ENCODE assay signal across 17 cellular contexts in the genomic region with DNA sequence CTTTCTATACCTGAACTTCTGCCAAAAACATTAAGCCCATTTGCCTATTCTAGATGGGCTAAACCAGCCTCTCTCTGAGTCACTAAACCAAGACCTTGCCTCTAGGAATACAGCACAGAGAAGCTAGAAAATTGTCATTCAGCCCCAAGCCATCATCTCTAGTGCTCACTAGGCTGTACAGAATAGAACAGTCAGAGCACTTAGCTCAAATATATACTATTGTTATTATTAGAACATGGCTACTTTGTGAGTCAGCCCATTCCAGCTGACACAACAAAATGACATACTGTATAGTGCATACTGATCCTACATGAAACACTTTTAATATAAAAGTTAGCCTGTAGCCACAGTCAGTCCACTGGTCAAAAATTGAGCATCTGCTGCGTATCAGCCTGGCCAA.
"Had no signal": no experiment of that assay in that cellular context is flagged by ENCODE, and none has a peak within 500 bp of the region (broad histone marks: within the 10 kb centered on the region; RNA-seq: fewer than 3 reads in every experiment).

No MANE protein-coding gene starts in this region.

- H3K27me3 ChIP-seq: ascending aorta, SJSA1, spleen, transverse colon had no signal

- H3K9ac ChIP-seq: parathyroid adenoma had no signal

- DNase-seq: activated CD4-positive, CD25-positive, alpha-beta regulatory T cell treated with anti-CD3 and anti-CD28 coated beads, Interleukin-2, amount 50 U/mL, for 72 hours; activated CD8-positive, alpha-beta memory T cell treated with anti-CD3 and anti-CD28 coated beads, Interleukin-2, amount 50 U/mL, for 48 hours; activated CD8-positive, alpha-beta T cell treated with anti-CD3 and anti-CD28 coated beads for 36 hours; activated naive CD8-positive, alpha-beta T cell treated with anti-CD3 and anti-CD28 coated beads, Interleukin-2, amount 10 ng/mL, durations not matched to agents 7 days and 5 days; heart right ventricle; kidney; midbrain; retina; spleen; stimulated activated CD4-positive, alpha-beta T cell treated with anti-CD3 and anti-CD28 coated beads, Interleukin-2, amount 100 ng/mL, for 24 hours; stimulated activated naive B cell treated with anti-CD40 and anti-IgM and Interleukin-4, amounts not matched to agents 10 μg/mL and 1 μg/mL and 100 μg/mL, for 72 hours; SW 1271; transverse colon had no signal

- ATAC-seq: activated CD8-positive, alpha-beta T cell treated with anti-CD3 and anti-CD28 coated beads for 36 hours; heart right ventricle; stimulated activated naive B cell treated with anti-CD40 and anti-IgM and Interleukin-4, amounts not matched to agents 10 μg/mL and 1 μg/mL and 100 μg/mL, for 72 hours had no signal

- H3K36me3 ChIP-seq: ascending aorta, heart right ventricle, SJSA1, spleen, transverse colon had no signal

- H3K27ac ChIP-seq: ascending aorta, heart right ventricle, parathyroid adenoma, SJSA1, spleen, transverse colon had no signal

- FAIRE-seq: frontal cortex, kidney had no signal

- H3K9me3 ChIP-seq: ascending aorta, heart right ventricle, SJSA1, spleen, transverse colon had no signal

- H3K4me1 ChIP-seq: ascending aorta, heart right ventricle, parathyroid adenoma, SJSA1, spleen, transverse colon had no signal

- H3K4me3 ChIP-seq: ascending aorta, heart right ventricle, SJSA1, spleen, transverse colon had no signal
